In genomic region chr12:51174501-51174900, GRCh38 we compare ENCODE assay signal across 20 cellular contexts. TPM values are rescaled to one million over a fixed set of nuclear protein-coding genes. Genes with fewer than 3 reads are reported as not detected.
DNase-seq lines count a peak whose midpoint lies in the region; ATAC-seq and TF ChIP-seq lines count a peak whose summit lies in the region.
"Had no signal": no experiment of that assay in that cellular context is flagged by ENCODE, and none has a peak within 500 bp of the region (broad histone marks: within the 10 kb centered on the region; RNA-seq: fewer than 3 reads in every experiment).

No MANE protein-coding gene starts in this region.

- no peaks in the 10 kb centered on the region for H3K27me3 ChIP-seq in CD4-positive, alpha-beta memory T cell (ENCODE audit: insufficient read depth, low read length)
- H3K27me3 ChIP-seq: suprapubic skin, vagina had no signal

- intact Hi-C loops in activated CD4-positive, alpha-beta T cell treated with anti-CD3 and anti-CD28 coated beads, Interleukin-2, amount 10 ng/mL, durations not matched to agents 24 days and 14 days (cut with micrococcal nuclease) = no loop called here
- intact Hi-C loops in CD4-positive, alpha-beta memory T cell (cut with micrococcal nuclease) = no loop called here

- no peaks in the 10 kb centered on the region for H3K9me3 ChIP-seq in CD4-positive, alpha-beta memory T cell (ENCODE audit: control insufficient read depth in 1 of 2, low read length in 2 of 2)
- H3K9me3 ChIP-seq: A549, suprapubic skin, vagina had no signal

- H3K27ac Mint-ChIP-seq in activated CD4-positive, alpha-beta T cell treated with anti-CD3 and anti-CD28 coated beads, Interleukin-2, amount 10 ng/mL, durations not matched to agents 24 days and 14 days = no peak overlapping the region
- H3K27ac Mint-ChIP-seq in CD4-positive, alpha-beta memory T cell = peak overlapping the region in 1 of 7 donors; percentile 96
- peak overlapping the region; percentile 13; the same call in 1 of the 2 replicates for H3K27ac Mint-ChIP-seq in WTC11
- no peak overlapping the region for H3K27ac Mint-ChIP-seq in neural crest cell (ENCODE audit: unreplicated experiment)

- TF ChIP-seq CTCF in WTC11 (IDR thresholded peaks at IDR 0.05) (no peak), neural crest cell (conservative IDR thresholded peaks at IDR 0.05) (no peak)

- H3K27me3 Mint-ChIP-seq in activated CD4-positive, alpha-beta T cell treated with anti-CD3 and anti-CD28 coated beads, Interleukin-2, amount 10 ng/mL, durations not matched to agents 24 days and 14 days = no peaks in the 10 kb centered on the region
- no peaks in the 10 kb centered on the region for H3K27me3 Mint-ChIP-seq in CD4-positive, alpha-beta memory T cell
- H3K27me3 Mint-ChIP-seq in WTC11 (ENCODE audit: low read depth) (peaks cover 3% of the 10 kb centered on the region; the same call in 1 of the 2 replicates), neural crest cell (ENCODE audit: low read depth) (peaks cover 3% of the 10 kb centered on the region)
- H3K27me3 Mint-ChIP-seq: activated CD8-positive, alpha-beta T cell treated with anti-CD3 and anti-CD28 coated beads for 36 hours had no signal

- no peak overlapping the region for H3K27ac ChIP-seq in CD4-positive, alpha-beta memory T cell (ENCODE audit: low read depth, low read length)
- H3K27ac ChIP-seq: A549, BLaER1, suprapubic skin, vagina had no signal

- no peak for DNase-seq in activated CD4-positive, alpha-beta T cell treated with anti-CD3 and anti-CD28 coated beads, Interleukin-2, amount 10 ng/mL, durations not matched to agents 24 days and 14 days
- DNase-seq in activated CD4-positive, alpha-beta T cell treated with anti-CD3 and anti-CD28 coated beads, Interleukin-2, amount 50 U/mL, for 4 hours = no peak
- DNase-seq in CD4-positive, alpha-beta memory T cell = no peak
- DNase-seq in WTC11 (ENCODE audit: low spot score) = no peak
- no peak for DNase-seq in neural crest cell (ENCODE audit: low read depth, low spot score)
- no peak for DNase-seq in superior temporal gyrus (ENCODE audit: extremely low spot score)
- DNase-seq in germinal center (ENCODE audit: low spot score) = no peak
- DNase-seq in amygdala (lab: John Stamatoyannopoulos, UW) = no peak
- DNase-seq: activated CD4-positive, CD25-positive, alpha-beta regulatory T cell; activated CD8-positive, alpha-beta T cell treated with anti-CD3 and anti-CD28 coated beads for 36 hours; activated T-cell treated with anti-CD3 and anti-CD28 coated beads, Interleukin-2, amount 50 U/mL, for 48 hours; NCI-H187; NCI-H2227 treated with DMSO at 0.1 percent for 48 hours; nucleus accumbens; retina; stimulated activated CD4-positive, alpha-beta T cell treated with anti-CD3 and anti-CD28 coated beads, Interleukin-12 subunit alpha, Interleukin-12 subunit beta, amount 100 ng/mL, for 4 hours had no signal

- peaks cover 18% of the 10 kb centered on the region for H3K4me1 ChIP-seq in CD4-positive, alpha-beta memory T cell (ENCODE audit: insufficient read depth, low read length)
- H3K4me1 ChIP-seq: BLaER1 had no signal

- CTCF ChIA-PET in CD4-positive, alpha-beta memory T cell (lab: Charles Lee; ENCODE audit: partially characterized antibody) = interaction anchor here (1.1 kb wide), 1 partner anchor 100 kb away, joined by 3 read pairs; no protein-coding TSS in a partner anchor
- CTCF ChIA-PET in WTC11 (lab: Charles Lee) = no interaction called here

- no peak overlapping the region for H3K4me3 ChIP-seq in CD4-positive, alpha-beta memory T cell (ENCODE audit: low read length in 2 of 2)
- H3K4me3 ChIP-seq: A549, BLaER1, suprapubic skin had no signal

- H3K36me3 Mint-ChIP-seq in activated CD4-positive, alpha-beta T cell treated with anti-CD3 and anti-CD28 coated beads, Interleukin-2, amount 10 ng/mL, durations not matched to agents 24 days and 14 days (ENCODE audit: low read depth) = peaks cover 5% of the 10 kb centered on the region
- no peaks in the 10 kb centered on the region for H3K36me3 Mint-ChIP-seq in CD4-positive, alpha-beta memory T cell
- H3K36me3 Mint-ChIP-seq in WTC11 (peaks cover 2% of the 10 kb centered on the region), neural crest cell (ENCODE audit: low read depth) (no peaks in the 10 kb centered on the region)

- no peak for ATAC-seq in WTC11
- ATAC-seq: A549; activated CD8-positive, alpha-beta T cell treated with anti-CD3 and anti-CD28 coated beads for 36 hours had no signal

- no peaks in the 10 kb centered on the region for H3K9me3 Mint-ChIP-seq in activated CD4-positive, alpha-beta T cell treated with anti-CD3 and anti-CD28 coated beads, Interleukin-2, amount 10 ng/mL, durations not matched to agents 24 days and 14 days
- no peaks in the 10 kb centered on the region for H3K9me3 Mint-ChIP-seq in CD4-positive, alpha-beta memory T cell
- H3K9me3 Mint-ChIP-seq in WTC11 (no peaks in the 10 kb centered on the region), neural crest cell (no peaks in the 10 kb centered on the region)
- H3K9me3 Mint-ChIP-seq: activated CD8-positive, alpha-beta T cell treated with anti-CD3 and anti-CD28 coated beads for 36 hours had no signal

- H3K4me3 Mint-ChIP-seq in activated CD4-positive, alpha-beta T cell treated with anti-CD3 and anti-CD28 coated beads, Interleukin-2, amount 10 ng/mL, durations not matched to agents 24 days and 14 days = peak overlapping the region; percentile 39
- peak overlapping the region; percentile 6 to 92 (median 40) for H3K4me3 Mint-ChIP-seq in CD4-positive, alpha-beta memory T cell
- H3K4me3 Mint-ChIP-seq in WTC11 (no peak overlapping the region), neural crest cell (peak overlapping the region; percentile 47)
- H3K4me3 Mint-ChIP-seq: activated CD8-positive, alpha-beta T cell treated with anti-CD3 and anti-CD28 coated beads for 36 hours had no signal

- POLR2A ChIA-PET in CD4-positive, alpha-beta memory T cell (lab: Charles Lee; ENCODE audit: partially characterized antibody) = interaction anchor here (0.7 to 1.8 kb wide), 3 partner anchors 43 to 64 kb away, joined by 3 to 6 read pairs (median 5); partner anchors contain the start of genes DAZAP2 and POU6F1
- POLR2A ChIA-PET in WTC11 (lab: Charles Lee) = no interaction called here

- H3K4me1 Mint-ChIP-seq in activated CD4-positive, alpha-beta T cell treated with anti-CD3 and anti-CD28 coated beads, Interleukin-2, amount 10 ng/mL, durations not matched to agents 24 days and 14 days = peaks cover 10% of the 10 kb centered on the region
- H3K4me1 Mint-ChIP-seq in CD4-positive, alpha-beta memory T cell = peaks cover 9 to 18% (median 10%) of the 10 kb centered on the region in 4 donors
- H3K4me1 Mint-ChIP-seq in WTC11 (peaks cover 5% of the 10 kb centered on the region), neural crest cell (peaks cover 5% of the 10 kb centered on the region)

- no peaks in the 10 kb centered on the region for H3K36me3 ChIP-seq in CD4-positive, alpha-beta memory T cell (ENCODE audit: insufficient read depth, low read length)
- H3K36me3 ChIP-seq: BLaER1, suprapubic skin, vagina had no signal

TF ChIP-seq in WTC11, 78 proteins besides CTCF, POLR2A, EP300 and RAD21 (continues in another document):
- TF ChIP-seq KAT7 (CRISPR knock-in tag; IDR thresholded peaks at IDR 0.05; ENCODE audit: borderline replicate concordance) = no peak
- no peak for TF ChIP-seq GABPB1 (CRISPR knock-in tag; IDR thresholded peaks at IDR 0.05)
- no peak for TF ChIP-seq ZNF219 (CRISPR knock-in tag; IDR thresholded peaks at IDR 0.05; ENCODE audit: borderline replicate concordance)
- TF ChIP-seq PRDM15 (CRISPR knock-in tag; IDR thresholded peaks at IDR 0.05) = no peak
- TF ChIP-seq NR1H2 (CRISPR knock-in tag; IDR thresholded peaks at IDR 0.05) = no peak

RNA-seq across cellular contexts. Expression of gene TFCP2, which starts 1.6 kb away (rescaled TPM):
- total RNA-seq in activated CD4-positive, alpha-beta T cell treated with anti-CD3 and anti-CD28 coated beads, Interleukin-2, amount 10 ng/mL, durations not matched to agents 24 days and 14 days = 43.1 and 46.3 TPM in 2 replicates
- 10 to 100 TPM; 36.4 to 40.0 TPM for total RNA-seq in CD4-positive, alpha-beta memory T cell
- polyA plus RNA-seq in CD4-positive, alpha-beta memory T cell = 10 to 100 TPM in 1 of 2 donors, 1 to 10 TPM in 1; 6.0 to 15.3 TPM
- total RNA-seq in WTC11 (2021) (35.4 to 37.8 TPM (median 37.4 TPM) in 3 replicates), neural crest cell (28.5 and 28.8 TPM in 2 replicates)

RNA-seq across cellular contexts. Expression of gene POU6F1, which starts 43.4 kb away (rescaled TPM):
- total RNA-seq in activated CD4-positive, alpha-beta T cell treated with anti-CD3 and anti-CD28 coated beads, Interleukin-2, amount 10 ng/mL, durations not matched to agents 24 days and 14 days = 5.1 and 9.0 TPM in 2 replicates
- total RNA-seq in CD4-positive, alpha-beta memory T cell = 10 to 100 TPM; 71.9 to 79.8 TPM
- 1 to 10 TPM; 1.4 to 8.5 TPM for polyA plus RNA-seq in CD4-positive, alpha-beta memory T cell
- total RNA-seq in WTC11 (2021) (10.2 to 14.5 TPM (median 11.2 TPM) in 3 replicates), neural crest cell (7.7 and 9.3 TPM in 2 replicates)
